Comparison of ENCODE assay signal across 19 cellular contexts in genomic region chr16:85584989-85585388, GRCh38. TPM values are rescaled to one million over a fixed set of nuclear protein-coding genes. Genes with fewer than 3 reads are reported as not detected.
DNase-seq lines count a peak whose midpoint lies in the region; ATAC-seq, FAIRE-seq and TF ChIP-seq lines count a peak whose summit lies in the region.
"Had no signal": no experiment of that assay in that cellular context is flagged by ENCODE, and none has a peak within 500 bp of the region (broad histone marks: within the 10 kb centered on the region; RNA-seq: fewer than 3 reads in every experiment).

No MANE protein-coding gene starts in this region.

- no peak overlapping the region for H3K27ac Mint-ChIP-seq in neural progenitor cell

- H3K23ac ChIP-seq in H1 (ENCODE audit: insufficient read length), result no peak overlapping the region

- H2BK120ac ChIP-seq in H1 (replicated peaks; ENCODE audit: low read depth, low read length), result no peak overlapping the region

- H3K18ac ChIP-seq in H1 (ENCODE audit: extremely low read depth, low read length), result peak overlapping the region; percentile 51

- peak overlapping the region; percentile 16 for H3K4me3 Mint-ChIP-seq in neural progenitor cell

- H3K36me3 ChIP-seq in HUES48 (ENCODE audit: control insufficient read depth, insufficient read depth, low read length), result no peaks in the 10 kb centered on the region
- H3K36me3 ChIP-seq in H1 (ENCODE audit: control insufficient read depth in 2 of 4, insufficient read depth in 4 of 4, low read length in 3 of 4), result no peaks in the 10 kb centered on the region
- no peaks in the 10 kb centered on the region for H3K36me3 ChIP-seq in neural progenitor cell
- no peaks in the 10 kb centered on the region for H3K36me3 ChIP-seq in stomach
- H3K36me3 ChIP-seq: SJSA1 had no signal

- H2BK12ac ChIP-seq in H1 (ENCODE audit: low read depth, low read length), result peak overlapping the region; percentile 75; the same call in 1 of the 2 replicates

- H3K4me1 ChIP-seq in HUES48 (ENCODE audit: control insufficient read depth, insufficient read depth, low read length) (peaks cover 86% of the 10 kb centered on the region), H1 (replicated peaks in 1 of 4; ENCODE audit: control insufficient read depth in 3 of 4, insufficient read depth in 4 of 4, low read length in 3 of 4) (peaks cover 26 to 84% (median 78%) of the 10 kb centered on the region in 4 experiments), neural progenitor cell (peaks cover 88% of the 10 kb centered on the region), stomach (peaks cover 10 to 49% (median 27%) of the 10 kb centered on the region in 4 donors)

- H3K9me3 Mint-ChIP-seq in neural progenitor cell, result peaks cover 2% of the 10 kb centered on the region
- H3K9me3 Mint-ChIP-seq: CD8-positive, alpha-beta memory T cell had no signal

- TF ChIP-seq EP300 in H1 (IDR thresholded peaks at IDR 0.05; ENCODE audit: borderline replicate concordance in 1 of 2, low read depth in 2 of 2, low read length in 2 of 2), result no peak
- TF ChIP-seq EP300 in stomach (IDR thresholded peaks at IDR 0.05), result no peak

- H3K14ac ChIP-seq in H1 (ENCODE audit: insufficient read length), result no peak overlapping the region

- H3K9ac ChIP-seq in HUES48 (ENCODE audit: low read depth, low read length) (no peak overlapping the region), H1 (replicated peaks in 1 of 4; ENCODE audit: extremely low read depth in 1 of 4, low read depth in 3 of 4, low read length in 3 of 4) (no peak overlapping the region), neural progenitor cell (no peak overlapping the region)

- peak overlapping the region; percentile 81; the same call in 1 of the 2 replicates for H2BK5ac ChIP-seq in H1 (ENCODE audit: low read depth, low read length)

- H3K4me2 ChIP-seq in H1 (ENCODE audit: insufficient read depth in 1 of 2, low read depth in 2 of 2, low read length in 2 of 2), result no peak overlapping the region; a peak in 1 of 4 replicates
- peak overlapping the region; percentile 65 for H3K4me2 ChIP-seq in neural progenitor cell

- H2BK15ac ChIP-seq in H1 (ENCODE audit: low read length), result 0 out of 2 replicates have a peak overlapping the region, but pooled peaks have one; percentile 61

- H3K4me3 ChIP-seq in HUES48 (ENCODE audit: low read depth, low read length) (no peak overlapping the region), H1 (ENCODE audit: extremely low read depth in 1 of 4, insufficient read depth in 2 of 4, low read depth in 3 of 4, low read length in 4 of 4) (0 out of 8 replicates have a peak overlapping the region, but pooled peaks of 1 of the 4 experiments have one; percentile 31), neural progenitor cell (no peak overlapping the region), stomach (no peak overlapping the region)
- H3K4me3 ChIP-seq: SJSA1 had no signal

- no peak overlapping the region for H3K4ac ChIP-seq in H1 (replicated peaks; ENCODE audit: insufficient read length, low read depth, low read length)

- no peak for TF ChIP-seq RAD21 in H1 (IDR thresholded peaks at IDR 0.05 in 1 of 2, conservative IDR thresholded peaks at IDR 0.05 in 1 of 2; ENCODE audit: low read depth in 2 of 2, low read length in 2 of 2)

- peak overlapping the region; percentile 87 for H4K91ac ChIP-seq in H1 (replicated peaks; ENCODE audit: insufficient read length, low read length)

- peaks cover 6% of the 10 kb centered on the region for H3K23me2 ChIP-seq in H1 (ENCODE audit: low read depth, low read length)

- H3K36me3 Mint-ChIP-seq in neural progenitor cell, result no peaks in the 10 kb centered on the region

- POLR2A ChIA-PET in H1 (lab: Charles Lee; ENCODE audit: partially characterized antibody), result interaction anchor here (0.7 to 5.2 kb wide), 5 partner anchors 15 to 32 kb away, joined by 3 to 28 read pairs (median 4); partner anchors contain the start of gene GSE1

- H3F3A ChIP-seq in neural progenitor cell (ENCODE audit: low read depth), result peaks cover 76% of the 10 kb centered on the region

- no peak overlapping the region for H4K5ac ChIP-seq in H1 (ENCODE audit: insufficient read length, low read depth, low read length)

- peak overlapping the region; percentile 71 for H2AK5ac ChIP-seq in H1 (ENCODE audit: low read depth, low read length)

- H3K27me3 Mint-ChIP-seq in neural progenitor cell (ENCODE audit: insufficient read depth, low read depth), result peaks cover 27% of the 10 kb centered on the region
- H3K27me3 Mint-ChIP-seq: CD8-positive, alpha-beta memory T cell had no signal

- ATAC-seq in GM19455 (IDR thresholded peaks at IDR 0.05; ENCODE audit: unreplicated experiment) (no peak), GM18867 (IDR thresholded peaks at IDR 0.05; ENCODE audit: unreplicated experiment) (no peak)

- H3K9me3 ChIP-seq in HUES48 (ENCODE audit: control insufficient read depth, insufficient read depth, low read length) (no peaks in the 10 kb centered on the region), H1 (ENCODE audit: insufficient read depth in 2 of 2, low read depth in 1 of 2, low read length in 1 of 2) (peaks cover 0 to 5% of the 10 kb centered on the region in 2 experiments; a peak in 1 of 4 replicates), neural progenitor cell (ENCODE audit: low read depth) (no peaks in the 10 kb centered on the region), stomach (no peaks in the 10 kb centered on the region)

- H3K27ac ChIP-seq in HUES48 (ENCODE audit: low read depth, low read length), result peak overlapping the region; percentile 6
- H3K27ac ChIP-seq in H1 (ENCODE audit: low read depth, low read length), result no peak overlapping the region
- H3K27ac ChIP-seq in neural progenitor cell, result no peak overlapping the region
- no peak overlapping the region for H3K27ac ChIP-seq in stomach
- H3K27ac ChIP-seq: SJSA1 had no signal

- DNase-seq in COR-L47 (lab: John Stamatoyannopoulos, UW) (peak; percentile 49), H1 (ENCODE audit: low read depth in 1 of 2, low spot score in 2 of 2) (no peak), neural progenitor cell (ENCODE audit: low spot score) (no peak), stomach (no peak)
- DNase-seq: CD8-positive, alpha-beta memory T cell; DND-41; GF-D8; H7; Kasumi-1; MM.1S; NCI-H1092 treated with DMSO at 0.1 percent for 48 hours; NCI-H187 treated with DMSO at 0.1 percent for 48 hours; NCI-H510A had no signal

- H4K8ac ChIP-seq in H1 (ENCODE audit: extremely low read depth, insufficient read depth, low read length), result no peak overlapping the region; the same call in 1 of the 2 replicates

- CTCF ChIA-PET in H1 (lab: Charles Lee; ENCODE audit: partially characterized antibody), result interaction anchor here (0.9 to 15.6 kb wide), 6 partner anchors 18 to 156 kb away, joined by 3 to 173 read pairs (median 5); no protein-coding TSS in a partner anchor

- peak overlapping the region; percentile 80 for H2BK20ac ChIP-seq in H1 (ENCODE audit: low read length)

- H3K4me1 Mint-ChIP-seq in neural progenitor cell, result peaks cover 79% of the 10 kb centered on the region

- peaks cover 8% of the 10 kb centered on the region; the same call in 1 of the 2 replicates for H3K27me3 ChIP-seq in HUES48 (ENCODE audit: control insufficient read depth, insufficient read depth, low read length)
- peaks cover 0 to 28% (median 22%) of the 10 kb centered on the region in 4 experiments; a peak in 5 of 7 replicates for H3K27me3 ChIP-seq in H1 (replicated peaks in 1 of 4; ENCODE audit: control insufficient read depth in 3 of 4, extremely low read depth in 1 of 4, insufficient read depth in 3 of 4, low read length in 3 of 4)
- peaks cover 22% of the 10 kb centered on the region for H3K27me3 ChIP-seq in neural progenitor cell
- H3K27me3 ChIP-seq in stomach, result no peaks in the 10 kb centered on the region
- H3K27me3 ChIP-seq: SJSA1 had no signal

- TF ChIP-seq CTCF in H1 (IDR thresholded peaks at IDR 0.05; ENCODE audit: control extremely low read depth in 1 of 3, insufficient read depth in 1 of 3, low read depth in 1 of 3, low read length in 3 of 3) (no peak), neural progenitor cell (IDR thresholded peaks at IDR 0.05) (no peak), stomach (IDR thresholded peaks at IDR 0.05) (no peak)

- H3K79me1 ChIP-seq in H1 (ENCODE audit: low read depth, low read length), result peaks cover 18% of the 10 kb centered on the region

- H2AFZ ChIP-seq in H1 (ENCODE audit: low read length) (no peak overlapping the region), neural progenitor cell (replicated peaks) (no peak overlapping the region)

- H4K20me1 ChIP-seq in H1 (replicated peaks in 1 of 2; ENCODE audit: control insufficient read depth in 1 of 2, insufficient read depth in 2 of 2, low read length in 2 of 2) (peaks cover 0 to 7% of the 10 kb centered on the region in 2 experiments), neural progenitor cell (ENCODE audit: low read depth) (peaks cover 25% of the 10 kb centered on the region)

- FAIRE-seq in H1 (lab: Jason Lieb, UNC), result no peak
- FAIRE-seq: GM12891, GM18507 had no signal

- 60% methylated on average over 13 of the region's 14 CpGs; no CpG with 5 or more reads in 1 of the 2 experiments for WGBS in H1 (ENCODE audit: extremely low coverage in 1 of 2, insufficient coverage in 1 of 2, insufficient read length in 1 of 2, insufficient replicate concordance in 2 of 2, low coverage in 1 of 2, low lambda C conversion rate in 2 of 2, missing lambda C conversion rate in 1 of 2), 2 experiments
- WGBS in stomach, 5 donors, result 84 to 90% (median 86%) methylated on average over 14 of the region's 14 CpGs

- intact Hi-C loops in stomach (cut with DNase I; ENCODE audit: low total_unique reads), result no loop called here

- no peak for TF ChIP-seq POLR2A in H1 (IDR thresholded peaks at IDR 0.05; ENCODE audit: control extremely low read depth in 1 of 2, low read depth in 2 of 2, low read length in 2 of 2)
- no peak for TF ChIP-seq POLR2A in stomach (IDR thresholded peaks at IDR 0.05)

- H3K56ac ChIP-seq in H1 (replicated peaks; ENCODE audit: insufficient read length, low read depth, low read length), result no peak overlapping the region

- H3K79me2 ChIP-seq in H1 (ENCODE audit: control insufficient read depth in 1 of 2, insufficient read depth in 2 of 2, low read length in 2 of 2) (peaks cover 6 to 49% of the 10 kb centered on the region in 2 experiments; a peak in 3 of 4 replicates), neural progenitor cell (ENCODE audit: low read depth) (no peaks in the 10 kb centered on the region)

RNA-seq across cellular contexts. Expression of gene GSE1, which starts 28.1 kb away (rescaled TPM):
- total RNA-seq in H1 (2021; fragmentation: NEBNext Ultra II Directional; extraction: Animal tissue kit (Norgen Biotek cat#: 25700)), result 65.6 and 66.2 TPM in 2 replicates
- 26.0 and 40.0 TPM in 2 replicates for polyA plus RNA-seq in H1 (2011; rRNA removed)
- polyA plus RNA-seq in H1 (2011; cell fraction: cytosol; rRNA removed), result 26.5 TPM
- polyA plus RNA-seq in H1 (2011; cell fraction: nucleus; rRNA removed), result 123 TPM
- 42.4 to 51.0 TPM (median 44.8 TPM) in 4 replicates for polyA plus RNA-seq in H1 (2012, experiment 1 of 2)
- polyA plus RNA-seq in H1 (2012, experiment 2 of 2), result 18.4 TPM
- 30.0 TPM for polyA plus RNA-seq in H1 (2013, experiment 1 of 2)
- 30.1 TPM for polyA plus RNA-seq in H1 (2013, experiment 2 of 2)
- 35.8 and 37.6 TPM in 2 replicates for polyA minus RNA-seq in H1 (2011; rRNA and poly(A)+ RNA removed)
- polyA minus RNA-seq in H1 (2011; cell fraction: cytosol; rRNA and poly(A)+ RNA removed), result 76.6 TPM
- polyA minus RNA-seq in H1 (2011; cell fraction: nucleus; rRNA and poly(A)+ RNA removed), result 93.7 TPM
- total RNA-seq in neural progenitor cell (ENCODE audit: low replicate concordance), result 7.7 and 20.4 TPM in 2 replicates
- 100 to 1,000 TPM in 4 of 5 donors, 10 to 100 TPM in 1; 58.2 to 294 (median 141) TPM for total RNA-seq in stomach
- 10 to 100 TPM; 11.8 to 21.1 (median 12.9) TPM for polyA plus RNA-seq in stomach
